Comparison of ENCODE assay signal across 22 cellular contexts in genomic region chr6:126897779-126898178, GRCh38.
DNase-seq lines count a peak whose midpoint lies in the region; ATAC-seq, FAIRE-seq and TF ChIP-seq lines count a peak whose summit lies in the region.
"Had no signal": no experiment of that assay in that cellular context is flagged by ENCODE, and none has a peak within 500 bp of the region (broad histone marks: within the 10 kb centered on the region; RNA-seq: fewer than 3 reads in every experiment).

No MANE protein-coding gene starts in this region.

- H3K14ac ChIP-seq in IMR-90 (replicated peaks; ENCODE audit: low read depth, low read length), result no peak overlapping the region

- POLR2A ChIA-PET in A549 (lab: Yijun Ruan, JAX) (no interaction called here), IMR-90 (lab: Charles Lee; ENCODE audit: unreplicated experiment) (no interaction called here)

- H2AFZ ChIP-seq in IMR-90 (replicated peaks; ENCODE audit: low read length, poor library complexity), result no peak overlapping the region

- H3K27ac ChIP-seq in A549 (no peak overlapping the region), IMR-90 (ENCODE audit: insufficient read depth, low read length) (no peak overlapping the region), spleen (no peak overlapping the region)
- H3K27ac ChIP-seq: BLaER1 treated with 17β-estradiol and CSF1 and Interleukin-3, amounts not matched to agents 10 nM and 100 nM; C4-2B had no signal

- no peak overlapping the region for H2BK15ac ChIP-seq in IMR-90 (ENCODE audit: low read depth, low read length)

- no peak overlapping the region for H3K4ac ChIP-seq in IMR-90 (ENCODE audit: low read depth, low read length)

- DNase-seq in A549 (ENCODE audit: low read depth in 1 of 2, low spot score in 1 of 2), result no peak
- no peak for DNase-seq in IMR-90
- peak; percentile 7 for DNase-seq in epithelial cell of esophagus (ENCODE audit: low read depth)
- DNase-seq in spleen, result no peak
- no peak for DNase-seq in natural killer cell
- DNase-seq: 8988T; AML-193; Caco-2; Calu3; CD4-positive, alpha-beta T cell; CD8-positive, alpha-beta T cell; DMS79 treated with DMSO at 0.1 percent for 48 hours; GF-D8 had no signal

- H2BK5ac ChIP-seq in IMR-90 (ENCODE audit: low read depth, low read length, poor library complexity, severe bottlenecking), result no peak overlapping the region

- intact Hi-C loops in IMR-90 (cut with micrococcal nuclease) (no loop called here), spleen (cut with DNase I; ENCODE audit: low total_unique reads) (no loop called here), natural killer cell (cut with micrococcal nuclease) (no loop called here)

- H3K4me2 ChIP-seq in A549 (no peak overlapping the region), IMR-90 (ENCODE audit: low read depth, low read length) (no peak overlapping the region)
- H3K4me2 ChIP-seq: BLaER1 treated with 17β-estradiol and CSF1 and Interleukin-3, amounts not matched to agents 10 nM and 100 nM had no signal

- no peak overlapping the region for H3K18ac ChIP-seq in IMR-90 (ENCODE audit: low read depth, low read length)

- BruUV-seq in IMR-90 (replicated peaks; lab: Mats Ljungman, UMichigan), result no TSS peak

- dilution Hi-C loops in IMR-90 (cut with HindIII; ENCODE audit: low sequenced_read_pairs, unreplicated experiment), result no loop called here

- no peak for TF ChIP-seq CTCF in A549 (IDR thresholded peaks at IDR 0.05)
- TF ChIP-seq CTCF in IMR-90 (conservative IDR thresholded peaks at IDR 0.05; ENCODE audit: low read depth, low read length), result no peak
- no peak for TF ChIP-seq CTCF in epithelial cell of esophagus (IDR thresholded peaks at IDR 0.05; ENCODE audit: insufficient read depth, low read depth, low read length, missing control alignments)
- TF ChIP-seq CTCF in spleen (IDR thresholded peaks at IDR 0.05 in 8 of 11, conservative IDR thresholded peaks at IDR 0.05 in 3 of 11), result no peak
- no peak for TF ChIP-seq CTCF in natural killer cell (IDR thresholded peaks at IDR 0.05)

- H4K91ac ChIP-seq in IMR-90 (ENCODE audit: insufficient read depth, low read depth, low read length), result no peak overlapping the region

- no peak overlapping the region for H3K27ac Mint-ChIP-seq in natural killer cell
- H3K27ac Mint-ChIP-seq: B cell; CD4-positive, alpha-beta T cell; CD8-positive, alpha-beta T cell had no signal

- H2AK5ac ChIP-seq in IMR-90 (ENCODE audit: low read depth, low read length), result no peak overlapping the region

- H3K9me3 Mint-ChIP-seq in natural killer cell, result peaks cover 0 to 2% of the 10 kb centered on the region in 2 donors
- H3K9me3 Mint-ChIP-seq: CD4-positive, alpha-beta T cell; CD8-positive, alpha-beta T cell had no signal

- TF ChIP-seq EP300 in A549 (IDR thresholded peaks at IDR 0.05), result no peak

- H3K9ac ChIP-seq in IMR-90 (ENCODE audit: low read depth, low read length), result no peak overlapping the region
- H3K9ac ChIP-seq: BLaER1 treated with 17β-estradiol and CSF1 and Interleukin-3, amounts not matched to agents 10 nM and 100 nM had no signal

- H3K23ac ChIP-seq in IMR-90 (ENCODE audit: low read depth, low read length), result no peak overlapping the region

- H3K4me3 ChIP-seq in A549 (no peak overlapping the region), IMR-90 (ENCODE audit: insufficient read depth, low read depth, low read length) (no peak overlapping the region), epithelial cell of esophagus (ENCODE audit: low read length) (no peak overlapping the region), spleen (no peak overlapping the region)
- H3K4me3 ChIP-seq: BLaER1 treated with 17β-estradiol and CSF1 and Interleukin-3, amounts not matched to agents 10 nM and 100 nM had no signal

- no peak overlapping the region for H2BK120ac ChIP-seq in IMR-90 (ENCODE audit: low read depth, low read length)

- ATAC-seq in A549 (no peak), IMR-90 (ENCODE audit: low read depth) (no peak), GM19351 (IDR thresholded peaks at IDR 0.05; ENCODE audit: unreplicated experiment) (no peak), natural killer cell (no peak)
- ATAC-seq: CD8-positive, alpha-beta T cell had no signal

- no peak for FAIRE-seq in A549 (lab: Jason Lieb, UNC)
- FAIRE-seq: A204.1, D721Med, G401.6, GM12891, GM18507 had no signal

- TF ChIP-seq POLR2A in A549 (IDR thresholded peaks at IDR 0.05; ENCODE audit: low read length), result no peak
- TF ChIP-seq POLR2A in IMR-90 (IDR thresholded peaks at IDR 0.05; ENCODE audit: low read depth, low read length), result no peak
- no peak for TF ChIP-seq POLR2A in spleen (IDR thresholded peaks at IDR 0.05)

- no peaks in the 10 kb centered on the region for H4K20me1 ChIP-seq in IMR-90 (ENCODE audit: insufficient read depth, low read length)
- H4K20me1 ChIP-seq: BLaER1 treated with 17β-estradiol and CSF1 and Interleukin-3, amounts not matched to agents 10 nM and 100 nM had no signal

- no peak overlapping the region for H3K56ac ChIP-seq in IMR-90 (ENCODE audit: extremely low read depth, insufficient read depth, low read length)

- H4K5ac ChIP-seq in IMR-90 (ENCODE audit: low read depth, low read length), result no peak overlapping the region

- H2BK20ac ChIP-seq in IMR-90 (ENCODE audit: low read depth, low read length), result no peak overlapping the region

- CTCF ChIA-PET in A549 (lab: Yijun Ruan, JAX), result no interaction called here
- CTCF ChIA-PET in IMR-90 (lab: Yijun Ruan, JAX), result no interaction called here

- H3K79me1 ChIP-seq in IMR-90 (ENCODE audit: low read depth in 1 of 2, low read length in 2 of 2), result no peaks in the 10 kb centered on the region

- H3K4me1 ChIP-seq in A549 (no peaks in the 10 kb centered on the region), IMR-90 (ENCODE audit: control insufficient read depth, insufficient read depth, low read length) (no peaks in the 10 kb centered on the region), spleen (no peaks in the 10 kb centered on the region)
- H3K4me1 ChIP-seq: BLaER1 treated with 17β-estradiol and CSF1 and Interleukin-3, amounts not matched to agents 10 nM and 100 nM; Caco-2 had no signal

- no peaks in the 10 kb centered on the region for H3K4me1 Mint-ChIP-seq in natural killer cell
- H3K4me1 Mint-ChIP-seq: B cell had no signal

- H3K9me3 ChIP-seq in A549, result no peaks in the 10 kb centered on the region
- no peaks in the 10 kb centered on the region for H3K9me3 ChIP-seq in IMR-90 (ENCODE audit: control insufficient read depth, insufficient read depth, low read length)
- peaks cover 0 to 8% (median 0%) of the 10 kb centered on the region in 8 donors for H3K9me3 ChIP-seq in spleen

- TF ChIP-seq RAD21 in A549 (conservative IDR thresholded peaks at IDR 0.05 in 1 of 2, IDR thresholded peaks at IDR 0.05 in 1 of 2) (no peak), IMR-90 (IDR thresholded peaks at IDR 0.05; ENCODE audit: low read length) (no peak)

- H2AK9ac ChIP-seq in IMR-90 (replicated peaks; ENCODE audit: low read depth, low read length, poor library complexity), result no peak overlapping the region

- no peak overlapping the region for H3K4me3 Mint-ChIP-seq in natural killer cell
- H3K4me3 Mint-ChIP-seq: B cell; CD4-positive, alpha-beta T cell; CD8-positive, alpha-beta T cell had no signal

- H3K36me3 Mint-ChIP-seq in natural killer cell, result no peaks in the 10 kb centered on the region
- H3K36me3 Mint-ChIP-seq: CD8-positive, alpha-beta T cell had no signal

- no peak overlapping the region for H4K8ac ChIP-seq in IMR-90 (ENCODE audit: low read depth in 2 of 2, low read length in 2 of 2)

- H3K27me3 ChIP-seq in IMR-90 (ENCODE audit: control insufficient read depth, insufficient read depth, low read length), result no peaks in the 10 kb centered on the region
- H3K27me3 ChIP-seq in spleen (replicated peaks in 1 of 7), result no peaks in the 10 kb centered on the region
- H3K27me3 ChIP-seq: BLaER1 treated with 17β-estradiol and CSF1 and Interleukin-3, amounts not matched to agents 10 nM and 100 nM had no signal

- H3K9me1 ChIP-seq in IMR-90 (ENCODE audit: insufficient read depth, low read length), result no peaks in the 10 kb centered on the region

- no peaks in the 10 kb centered on the region for H3K27me3 Mint-ChIP-seq in natural killer cell (ENCODE audit: low read depth in 2 of 2)
- H3K27me3 Mint-ChIP-seq: B cell; CD4-positive, alpha-beta T cell had no signal

- WGBS in A549 (ENCODE audit: missing lambda C conversion rate), result 46% methylated on average over 4 of the region's 4 CpGs
- WGBS in IMR-90 (ENCODE audit: extremely low coverage in 2 of 2, insufficient read length in 1 of 2), 2 experiments, result no CpG with 5 or more reads among the region's 4 CpGs
- WGBS in spleen, 5 donors, result 66 to 84% (median 71%) methylated on average over 4 of the region's 4 CpGs

- in situ Hi-C loops in IMR-90 (cut with MboI; ENCODE audit: low sequenced_read_pairs), result no loop called here

- H3K36me3 ChIP-seq in IMR-90 (ENCODE audit: control insufficient read depth, insufficient read depth, low read length) (no peaks in the 10 kb centered on the region), spleen (no peaks in the 10 kb centered on the region)
- H3K36me3 ChIP-seq: BLaER1 treated with 17β-estradiol and CSF1 and Interleukin-3, amounts not matched to agents 10 nM and 100 nM had no signal

TF ChIP-seq in A549, 52 proteins besides CTCF, POLR2A, EP300 and RAD21 (continues in another document):
- TF ChIP-seq KDM5A (IDR thresholded peaks at IDR 0.05) (no peak), MAFK (IDR thresholded peaks at IDR 0.05; ENCODE audit: partially characterized antibody) (peak; percentile 62), MYC (IDR thresholded peaks at IDR 0.05; ENCODE audit: borderline replicate concordance, low read length) (no peak), HOXB13 (CRISPR knock-in tag; IDR thresholded peaks at IDR 0.05; ENCODE audit: low read depth) (no peak)
- TF ChIP-seq, protein P1, sequence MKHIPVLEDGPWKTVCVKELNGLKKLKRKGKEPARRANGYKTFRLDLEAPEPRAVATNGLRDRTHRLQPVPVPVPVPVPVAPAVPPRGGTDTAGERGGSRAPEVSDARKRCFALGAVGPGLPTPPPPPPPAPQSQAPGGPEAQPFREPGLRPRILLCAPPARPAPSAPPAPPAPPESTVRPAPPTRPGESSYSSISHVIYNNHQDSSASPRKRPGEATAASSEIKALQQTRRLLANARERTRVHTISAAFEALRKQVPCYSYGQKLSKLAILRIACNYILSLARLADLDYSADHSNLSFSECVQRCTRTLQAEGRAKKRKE (CRISPR knock-in tag; IDR thresholded peaks at IDR 0.05; ENCODE audit: low read depth), result no peak

TF ChIP-seq in IMR-90, 13 proteins besides CTCF, POLR2A, EP300 and RAD21:
- TF ChIP-seq NFE2L2 (IDR thresholded peaks at IDR 0.05; ENCODE audit: low read depth, low read length) (no peak), MAFK (IDR thresholded peaks at IDR 0.05; ENCODE audit: low read depth, low read length) (peak; percentile 52; the same call in 1 of the 2 replicates)
TF ChIP-seq in IMR-90: peak in this region for 1.
